Comparison of ENCODE assay signal across 22 cellular contexts in the genomic region with DNA sequence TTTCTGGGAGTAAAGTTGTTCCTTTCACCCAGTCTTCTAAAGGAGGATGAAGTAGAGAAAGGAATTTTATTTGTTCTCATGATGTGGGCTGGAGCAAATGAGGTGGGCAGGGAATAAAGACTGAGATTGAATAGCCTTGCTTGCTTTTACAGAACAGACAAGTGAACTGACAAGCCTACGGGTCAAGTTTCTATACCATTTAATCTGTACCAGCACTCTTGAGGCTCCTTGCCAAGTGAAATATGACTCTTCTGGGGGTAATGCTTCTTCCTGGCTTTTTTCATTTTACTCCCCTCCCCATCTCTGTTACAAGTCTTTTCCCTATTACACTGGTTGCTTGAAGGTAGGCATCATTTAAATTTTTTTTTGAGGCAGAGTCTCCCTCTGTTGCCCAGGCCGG. TPM values are rescaled to one million over a fixed set of nuclear protein-coding genes. Genes with fewer than 3 reads are reported as not detected.
DNase-seq lines count a peak whose midpoint lies in the region; ATAC-seq and TF ChIP-seq lines count a peak whose summit lies in the region.
"Had no signal": no experiment of that assay in that cellular context is flagged by ENCODE, and none has a peak within 500 bp of the region (broad histone marks: within the 10 kb centered on the region; RNA-seq: fewer than 3 reads in every experiment).

No MANE protein-coding gene starts in this region.

- peaks cover 5 to 28% of the 10 kb centered on the region in 2 experiments for H3K36me3 ChIP-seq in SK-N-SH (replicated peaks in 1 of 2; ENCODE audit: control insufficient read depth in 1 of 2, insufficient read depth in 2 of 2, low read length in 1 of 2)
- H3K36me3 ChIP-seq: SJCRH30 had no signal

- no peak for TF ChIP-seq EP300 in SK-N-SH (IDR thresholded peaks at IDR 0.05; ENCODE audit: borderline replicate concordance in 1 of 2, low read depth in 1 of 2, low read length in 1 of 2)

- H3K4me1 ChIP-seq in SK-N-SH (ENCODE audit: control insufficient read depth in 1 of 2, insufficient read depth in 2 of 2, low read depth in 1 of 2, low read length in 1 of 2): peaks cover 0 to 8% of the 10 kb centered on the region in 2 experiments; a peak in 1 of 4 replicates
- H3K4me1 ChIP-seq: BLaER1 treated with 17β-estradiol and CSF1 and Interleukin-3, amounts not matched to agents 10 nM and 100 nM; Peyer's patch; SJCRH30 had no signal

- H3K4me3 ChIP-seq in SK-N-SH (ENCODE audit: low read depth in 2 of 2, low read length in 1 of 2): no peak overlapping the region
- H3K4me3 ChIP-seq: BLaER1 treated with 17β-estradiol and CSF1 and Interleukin-3, amounts not matched to agents 10 nM and 100 nM; Peyer's patch; SJCRH30 had no signal

- no peak overlapping the region for H2AFZ ChIP-seq in SK-N-SH (ENCODE audit: low read depth)

- H3K27ac ChIP-seq in SK-N-SH (ENCODE audit: low read depth in 2 of 2, low read length in 1 of 2): peak overlapping the region; percentile 12 to 71; a peak in 2 of 4 replicates
- H3K27ac ChIP-seq: 22Rv1; BLaER1 treated with 17β-estradiol and CSF1 and Interleukin-3, amounts not matched to agents 10 nM and 100 nM; KMS-11; Peyer's patch; SJCRH30 had no signal

- H3K9me2 ChIP-seq in SK-N-SH: no peaks in the 10 kb centered on the region

- no peak for ATAC-seq in GM18511 (IDR thresholded peaks at IDR 0.05; ENCODE audit: unreplicated experiment)
- ATAC-seq: CD8-positive, alpha-beta T cell had no signal

- H3K9me3 ChIP-seq in SK-N-SH: no peaks in the 10 kb centered on the region
- H3K9me3 ChIP-seq: Peyer's patch, SJCRH30 had no signal

- POLR2A ChIA-PET in SK-N-SH (lab: Yijun Ruan, JAX): no interaction called here

- H3F3A ChIP-seq in SK-N-SH (replicated peaks; ENCODE audit: insufficient read depth): peaks cover 18% of the 10 kb centered on the region

- TF ChIP-seq CTCF in SK-N-SH (IDR thresholded peaks at IDR 0.05): no peak

- H3K27me3 ChIP-seq in SK-N-SH (ENCODE audit: insufficient read depth): no peaks in the 10 kb centered on the region
- H3K27me3 ChIP-seq: BLaER1 treated with 17β-estradiol and CSF1 and Interleukin-3, amounts not matched to agents 10 nM and 100 nM; Peyer's patch; SJCRH30 had no signal

- no peak for TF ChIP-seq RAD21 in SK-N-SH (IDR thresholded peaks at IDR 0.05; ENCODE audit: low read length)

- no peak overlapping the region for H3K9ac ChIP-seq in SK-N-SH
- H3K9ac ChIP-seq: BLaER1 treated with 17β-estradiol and CSF1 and Interleukin-3, amounts not matched to agents 10 nM and 100 nM; KMS-11 had no signal

- WGBS in SK-N-SH (ENCODE audit: low lambda C conversion rate): 64% methylated on average over 2 of the region's 2 CpGs

- CTCF ChIA-PET in SK-N-SH (lab: Yijun Ruan, JAX): no interaction called here

- H3K79me2 ChIP-seq in SK-N-SH (ENCODE audit: insufficient read depth): peaks cover 21% of the 10 kb centered on the region; the same call in 1 of the 2 replicates

- H4K20me1 ChIP-seq in SK-N-SH (ENCODE audit: insufficient read depth): no peaks in the 10 kb centered on the region
- H4K20me1 ChIP-seq: BLaER1 treated with 17β-estradiol and CSF1 and Interleukin-3, amounts not matched to agents 10 nM and 100 nM had no signal

- DNase-seq in NCI-H1105 treated with DMSO at 0.1 percent for 48 hours (lab: John Stamatoyannopoulos, UW): peak; percentile 16
- no peak for DNase-seq in NCI-H1105 (lab: John Stamatoyannopoulos, UW)
- peak; percentile 3 for DNase-seq in DMS 273 treated with DMSO at 0.1 percent for 48 hours (lab: John Stamatoyannopoulos, UW)
- no peak for DNase-seq in SK-N-SH
- peak; percentile 29 for DNase-seq in iris pigment epithelial cell (ENCODE audit: low read depth)
- no peak for DNase-seq in RPMI8226
- DNase-seq in cerebellar nuclear complex (lab: John Stamatoyannopoulos, UW): no peak
- DNase-seq: Calu3; CD8-positive, alpha-beta T cell; DMS53; GDM1; GOT3; HCEC 1CT; NCI-H1694; NCI-H345; NCI-H524 treated with DMSO at 0.1 percent for 48 hours; Peyer's patch had no signal

- no peak overlapping the region for H3K4me2 ChIP-seq in SK-N-SH
- H3K4me2 ChIP-seq: BLaER1 treated with 17β-estradiol and CSF1 and Interleukin-3, amounts not matched to agents 10 nM and 100 nM; KMS-11 had no signal

TF ChIP-seq in SK-N-SH, 30 proteins besides CTCF, POLR2A, EP300 and RAD21:
- TF ChIP-seq, protein P1, sequence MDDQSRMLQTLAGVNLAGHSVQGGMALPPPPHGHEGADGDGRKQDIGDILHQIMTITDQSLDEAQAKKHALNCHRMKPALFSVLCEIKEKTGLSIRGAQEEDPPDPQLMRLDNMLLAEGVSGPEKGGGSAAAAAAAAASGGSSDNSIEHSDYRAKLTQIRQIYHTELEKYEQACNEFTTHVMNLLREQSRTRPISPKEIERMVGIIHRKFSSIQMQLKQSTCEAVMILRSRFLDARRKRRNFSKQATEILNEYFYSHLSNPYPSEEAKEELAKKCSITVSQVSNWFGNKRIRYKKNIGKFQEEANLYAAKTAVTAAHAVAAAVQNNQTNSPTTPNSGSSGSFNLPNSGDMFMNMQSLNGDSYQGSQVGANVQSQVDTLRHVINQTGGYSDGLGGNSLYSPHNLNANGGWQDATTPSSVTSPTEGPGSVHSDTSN (IDR thresholded peaks at IDR 0.05): peak; percentile 6; the same call in 1 of the 2 replicates
- TF ChIP-seq, protein P2, sequence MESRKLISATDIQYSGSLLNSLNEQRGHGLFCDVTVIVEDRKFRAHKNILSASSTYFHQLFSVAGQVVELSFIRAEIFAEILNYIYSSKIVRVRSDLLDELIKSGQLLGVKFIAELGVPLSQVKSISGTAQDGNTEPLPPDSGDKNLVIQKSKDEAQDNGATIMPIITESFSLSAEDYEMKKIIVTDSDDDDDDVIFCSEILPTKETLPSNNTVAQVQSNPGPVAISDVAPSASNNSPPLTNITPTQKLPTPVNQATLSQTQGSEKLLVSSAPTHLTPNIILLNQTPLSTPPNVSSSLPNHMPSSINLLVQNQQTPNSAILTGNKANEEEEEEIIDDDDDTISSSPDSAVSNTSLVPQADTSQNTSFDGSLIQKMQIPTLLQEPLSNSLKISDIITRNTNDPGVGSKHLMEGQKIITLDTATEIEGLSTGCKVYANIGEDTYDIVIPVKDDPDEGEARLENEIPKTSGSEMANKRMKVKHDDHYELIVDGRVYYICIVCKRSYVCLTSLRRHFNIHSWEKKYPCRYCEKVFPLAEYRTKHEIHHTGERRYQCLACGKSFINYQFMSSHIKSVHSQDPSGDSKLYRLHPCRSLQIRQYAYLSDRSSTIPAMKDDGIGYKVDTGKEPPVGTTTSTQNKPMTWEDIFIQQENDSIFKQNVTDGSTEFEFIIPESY (IDR thresholded peaks at IDR 0.05; ENCODE audit: borderline replicate concordance, low read depth): no peak
- 0 out of 2 replicates have a peak, but pooled peaks have one; percentile 29 for TF ChIP-seq NFIC (IDR thresholded peaks at IDR 0.05; ENCODE audit: borderline replicate concordance)
- TF ChIP-seq TCF12 (IDR thresholded peaks at IDR 0.05): peak; percentile 22; the same call in 1 of the 2 replicates
- TF ChIP-seq, protein P3, sequence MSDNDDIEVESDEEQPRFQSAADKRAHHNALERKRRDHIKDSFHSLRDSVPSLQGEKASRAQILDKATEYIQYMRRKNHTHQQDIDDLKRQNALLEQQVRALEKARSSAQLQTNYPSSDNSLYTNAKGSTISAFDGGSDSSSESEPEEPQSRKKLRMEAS (IDR thresholded peaks at IDR 0.05; ENCODE audit: low read depth): no peak
- TF ChIP-seq, protein P4, sequence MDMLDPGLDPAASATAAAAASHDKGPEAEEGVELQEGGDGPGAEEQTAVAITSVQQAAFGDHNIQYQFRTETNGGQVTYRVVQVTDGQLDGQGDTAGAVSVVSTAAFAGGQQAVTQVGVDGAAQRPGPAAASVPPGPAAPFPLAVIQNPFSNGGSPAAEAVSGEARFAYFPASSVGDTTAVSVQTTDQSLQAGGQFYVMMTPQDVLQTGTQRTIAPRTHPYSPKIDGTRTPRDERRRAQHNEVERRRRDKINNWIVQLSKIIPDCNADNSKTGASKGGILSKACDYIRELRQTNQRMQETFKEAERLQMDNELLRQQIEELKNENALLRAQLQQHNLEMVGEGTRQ (IDR thresholded peaks at IDR 0.05; ENCODE audit: borderline replicate concordance, low read depth, low read length): no peak
- no peak for TF ChIP-seq GATA2 (CRISPR knock-in tag; IDR thresholded peaks at IDR 0.05)

RNA-seq across cellular contexts. Expression of a gene that starts 54.8 kb away (rescaled TPM):
- 37.2 and 85.7 TPM in 2 replicates for polyA plus RNA-seq in SK-N-SH (2012; rRNA removed)
- 43.3 and 50.5 TPM in 2 replicates for polyA plus RNA-seq in SK-N-SH (2012; cell fraction: cytosol; rRNA removed)
- polyA plus RNA-seq in SK-N-SH (2012; cell fraction: nucleus; rRNA removed): 64.0 and 84.5 TPM in 2 replicates

Comparison
In these comparisons a context has a peak if more than half of its experiments do, and no peak if none do; other contexts are left out.
1. DNase-seq: peak in NCI-H1105 treated with DMSO at 0.1 percent for 48 hours (single experiment), DMS 273 treated with DMSO at 0.1 percent for 48 hours (single experiment) and iris pigment epithelial cell (single experiment); none in NCI-H1105 (single experiment), SK-N-SH (single experiment), RPMI8226 (single experiment) and cerebellar nuclear complex (0 of 2).